Comparison of ENCODE assay signal across 8 cellular contexts in the genomic region with DNA sequence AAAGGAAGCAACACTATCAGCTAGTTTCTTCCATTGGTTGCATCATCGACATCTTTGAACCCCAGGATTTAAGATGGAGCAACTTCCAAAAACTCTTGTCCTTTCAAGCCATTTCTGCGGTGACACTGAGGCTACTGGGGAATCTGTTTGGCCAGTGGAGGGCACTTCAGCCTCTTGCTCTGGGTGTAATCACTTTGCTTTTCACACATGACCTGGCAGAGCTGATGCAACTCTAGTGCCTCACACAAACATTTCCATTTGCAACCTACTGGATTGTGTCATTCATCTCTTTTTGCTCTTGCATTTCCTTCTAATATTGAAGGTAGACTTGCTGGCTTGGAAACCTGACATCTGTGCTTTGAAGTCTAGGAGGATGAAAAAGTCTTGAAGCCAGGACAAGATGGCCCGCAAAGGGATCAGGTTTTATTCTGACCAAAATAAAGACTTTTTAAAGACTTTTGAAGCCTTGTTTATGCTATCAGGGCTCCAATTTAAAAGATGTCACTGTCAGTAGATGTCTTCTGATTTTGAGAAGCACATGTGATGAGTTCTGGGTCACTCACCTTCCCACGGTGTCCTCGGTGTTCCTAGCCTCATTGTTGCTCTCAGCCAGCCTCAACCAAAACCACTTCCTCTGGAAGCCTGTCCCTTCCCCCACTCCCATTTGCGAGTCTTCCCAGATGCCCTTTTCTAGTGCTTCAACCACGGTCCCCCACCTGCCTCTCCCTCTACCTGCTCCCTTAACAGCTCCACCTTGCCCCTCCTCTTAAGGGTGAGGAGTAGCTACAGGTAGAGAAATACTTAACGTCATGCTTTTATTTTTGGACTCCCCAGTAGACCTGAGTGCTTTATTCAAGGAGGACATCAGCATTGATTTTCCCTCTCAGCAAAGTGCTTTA.
A peak's percentile ranks its signal among the peaks of the same experiment; 100 is the strongest.
DNase-seq lines count a peak whose midpoint lies in the region; ATAC-seq, FAIRE-seq and TF ChIP-seq lines count a peak whose summit lies in the region.

No MANE protein-coding gene starts in this region.

- no peak overlapping the region for H3K4me3 Mint-ChIP-seq in WTC11
- H3K4me3 Mint-ChIP-seq in stimulated activated naive B cell treated with anti-CD40 and anti-IgM and Interleukin-4, amounts not matched to agents 10 μg/mL and 1 μg/mL and 100 μg/mL, for 72 hours, result no peak overlapping the region

- H3K27ac Mint-ChIP-seq in WTC11, result no peak overlapping the region
- no peak overlapping the region for H3K27ac Mint-ChIP-seq in stimulated activated naive B cell treated with anti-CD40 and anti-IgM and Interleukin-4, amounts not matched to agents 10 μg/mL and 1 μg/mL and 100 μg/mL, for 72 hours

- CTCF ChIA-PET in WTC11 (lab: Charles Lee), result interaction anchor here (1.0 to 2.1 kb wide), 3 partner anchors 10 to 291 kb away, joined by 3 to 14 read pairs (median 10); no protein-coding TSS in a partner anchor

- no peaks in the 10 kb centered on the region for H3K36me3 ChIP-seq in Peyer's patch

- no peaks in the 10 kb centered on the region for H3K4me1 ChIP-seq in Peyer's patch

- H3K27me3 ChIP-seq in Peyer's patch, result no peaks in the 10 kb centered on the region

- TF ChIP-seq POLR2A in GM12891 (IDR thresholded peaks at IDR 0.05; ENCODE audit: low read depth, low read length) (no peak), Peyer's patch (IDR thresholded peaks at IDR 0.05) (no peak)

- no peak for FAIRE-seq in GM12891 (lab: Jason Lieb, UNC)

- peaks cover 40% of the 10 kb centered on the region for H3K9me3 Mint-ChIP-seq in WTC11
- peaks cover 0 to 9% of the 10 kb centered on the region in 2 donors for H3K9me3 Mint-ChIP-seq in stimulated activated naive B cell treated with anti-CD40 and anti-IgM and Interleukin-4, amounts not matched to agents 10 μg/mL and 1 μg/mL and 100 μg/mL, for 72 hours

- no peak overlapping the region for H3K27ac ChIP-seq in Peyer's patch

- H3K4me3 ChIP-seq in Peyer's patch, result no peak overlapping the region

- no peak for TF ChIP-seq CTCF in WTC11 (IDR thresholded peaks at IDR 0.05)
- TF ChIP-seq CTCF in Peyer's patch (IDR thresholded peaks at IDR 0.05), result peak in 3 of 6 experiments; percentile 14 to 35 (median 26)

- ATAC-seq in GM19463 (IDR thresholded peaks at IDR 0.05; ENCODE audit: unreplicated experiment), result peak; percentile 72
- peak; percentile 79 for ATAC-seq in WTC11
- ATAC-seq in stimulated activated naive B cell treated with anti-CD40 and anti-IgM and Interleukin-4, amounts not matched to agents 10 μg/mL and 1 μg/mL and 100 μg/mL, for 72 hours (replicated peaks), result peak; percentile 42 to 47

- no peaks in the 10 kb centered on the region for H3K9me3 ChIP-seq in Peyer's patch

- H3K36me3 Mint-ChIP-seq in WTC11, result peaks cover 35% of the 10 kb centered on the region
- H3K36me3 Mint-ChIP-seq in stimulated activated naive B cell treated with anti-CD40 and anti-IgM and Interleukin-4, amounts not matched to agents 10 μg/mL and 1 μg/mL and 100 μg/mL, for 72 hours, result no peaks in the 10 kb centered on the region

- DNase-seq in CD1c-positive myeloid dendritic cell (ENCODE audit: extremely low spot score), result peak; percentile 26
- DNase-seq in NCI-H1092 (lab: John Stamatoyannopoulos, UW), result peak; percentile 48
- DNase-seq in WTC11 (ENCODE audit: low spot score), result peak; percentile 46
- DNase-seq in hepatic stellate cell (ENCODE audit: low spot score), result peak; percentile 48
- DNase-seq in stimulated activated naive B cell treated with anti-CD40 and anti-IgM and Interleukin-4, amounts not matched to agents 10 μg/mL and 1 μg/mL and 100 μg/mL, for 72 hours, result no peak
- DNase-seq in GM12891 (ENCODE audit: insufficient read length, low spot score), result no peak
- DNase-seq in Peyer's patch, result no peak

- POLR2A ChIA-PET in WTC11 (lab: Charles Lee), result no interaction called here

- H3K4me1 Mint-ChIP-seq in WTC11, result peaks cover 30% of the 10 kb centered on the region
- H3K4me1 Mint-ChIP-seq in stimulated activated naive B cell treated with anti-CD40 and anti-IgM and Interleukin-4, amounts not matched to agents 10 μg/mL and 1 μg/mL and 100 μg/mL, for 72 hours, result peaks cover 0 to 8% of the 10 kb centered on the region in 2 donors

- peaks cover 11% of the 10 kb centered on the region for H3K27me3 Mint-ChIP-seq in WTC11 (ENCODE audit: low read depth)
- peaks cover 31 to 36% of the 10 kb centered on the region in 2 donors for H3K27me3 Mint-ChIP-seq in stimulated activated naive B cell treated with anti-CD40 and anti-IgM and Interleukin-4, amounts not matched to agents 10 μg/mL and 1 μg/mL and 100 μg/mL, for 72 hours

TF ChIP-seq in WTC11, 78 proteins besides CTCF, POLR2A, EP300 and RAD21 (continues in another document):
- TF ChIP-seq, protein P1, sequence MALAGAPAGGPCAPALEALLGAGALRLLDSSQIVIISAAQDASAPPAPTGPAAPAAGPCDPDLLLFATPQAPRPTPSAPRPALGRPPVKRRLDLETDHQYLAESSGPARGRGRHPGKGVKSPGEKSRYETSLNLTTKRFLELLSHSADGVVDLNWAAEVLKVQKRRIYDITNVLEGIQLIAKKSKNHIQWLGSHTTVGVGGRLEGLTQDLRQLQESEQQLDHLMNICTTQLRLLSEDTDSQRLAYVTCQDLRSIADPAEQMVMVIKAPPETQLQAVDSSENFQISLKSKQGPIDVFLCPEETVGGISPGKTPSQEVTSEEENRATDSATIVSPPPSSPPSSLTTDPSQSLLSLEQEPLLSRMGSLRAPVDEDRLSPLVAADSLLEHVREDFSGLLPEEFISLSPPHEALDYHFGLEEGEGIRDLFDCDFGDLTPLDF (CRISPR knock-in tag; IDR thresholded peaks at IDR 0.05), result no peak
- TF ChIP-seq GABPB1 (CRISPR knock-in tag; IDR thresholded peaks at IDR 0.05), result peak; percentile 99
- TF ChIP-seq, protein P2, sequence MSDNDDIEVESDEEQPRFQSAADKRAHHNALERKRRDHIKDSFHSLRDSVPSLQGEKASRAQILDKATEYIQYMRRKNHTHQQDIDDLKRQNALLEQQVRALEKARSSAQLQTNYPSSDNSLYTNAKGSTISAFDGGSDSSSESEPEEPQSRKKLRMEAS (CRISPR knock-in tag; IDR thresholded peaks at IDR 0.05), result peak; percentile 38; the same call in 1 of the 2 replicates
- TF ChIP-seq, protein P3, sequence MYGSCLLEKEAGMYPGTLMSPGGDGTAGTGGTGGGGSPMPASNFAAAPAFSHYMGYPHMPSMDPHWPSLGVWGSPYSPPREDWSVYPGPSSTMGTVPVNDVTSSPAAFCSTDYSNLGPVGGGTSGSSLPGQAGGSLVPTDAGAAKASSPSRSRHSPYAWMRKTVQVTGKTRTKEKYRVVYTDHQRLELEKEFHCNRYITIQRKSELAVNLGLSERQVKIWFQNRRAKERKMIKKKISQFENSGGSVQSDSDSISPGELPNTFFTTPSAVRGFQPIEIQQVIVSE (CRISPR knock-in tag; IDR thresholded peaks at IDR 0.05; ENCODE audit: borderline replicate concordance), result no peak

TF ChIP-seq in GM12891, 5 proteins besides CTCF, POLR2A, EP300 and RAD21:
- TF ChIP-seq POLR2AphosphoS5 (IDR thresholded peaks at IDR 0.05; ENCODE audit: low read depth, low read length) (no peak), POU2F2 (IDR thresholded peaks at IDR 0.05; ENCODE audit: low read depth, low read length) (no peak), PAX5 (IDR thresholded peaks at IDR 0.05; ENCODE audit: insufficient read depth, low read length, severe bottlenecking) (no peak), TAF1 (IDR thresholded peaks at IDR 0.05; ENCODE audit: low read depth, low read length) (no peak)

Comparison
In these comparisons a context has a peak if more than half of its experiments do, and no peak if none do; other contexts are left out.
1. DNase-seq: peak in CD1c-positive myeloid dendritic cell (single experiment), NCI-H1092 (single experiment), WTC11 (single experiment) and hepatic stellate cell (single experiment); none in stimulated activated naive B cell treated with anti-CD40 and anti-IgM and Interleukin-4, amounts not matched to agents 10 μg/mL and 1 μg/mL and 100 μg/mL, for 72 hours (single experiment), GM12891 (single experiment) and Peyer's patch (0 of 3).
2. Peak in every context shown above with its lines, with median percentiles within 50 percentile points of each other: ATAC-seq.